1 cellular context compared by ENCODE assay signal in the genomic region with DNA sequence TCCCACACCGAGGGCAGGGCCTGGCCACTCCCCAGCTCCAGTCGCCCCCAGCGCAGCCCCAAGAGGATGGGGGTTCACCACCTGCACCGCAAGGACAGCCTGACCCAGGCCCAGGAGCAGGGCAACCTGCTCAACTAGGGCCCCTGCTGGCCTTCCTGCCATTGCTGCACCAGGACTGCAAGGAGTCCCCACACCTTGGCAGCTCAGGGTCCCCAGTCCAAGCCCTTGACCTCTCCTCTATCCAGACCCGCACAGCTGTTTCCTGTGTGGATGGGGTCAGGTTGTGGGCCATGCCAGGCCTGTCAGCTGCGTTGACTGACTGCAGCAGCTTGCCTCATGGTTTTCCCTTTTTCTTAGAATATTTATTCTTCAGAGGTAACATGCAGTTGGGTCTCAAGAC.
TF ChIP-seq lines count a peak whose summit lies in the region.

No MANE protein-coding gene starts in this region.

TF ChIP-seq in H1, 55 proteins besides CTCF, POLR2A, EP300 and RAD21:
- TF ChIP-seq SRF (IDR thresholded peaks at IDR 0.05; ENCODE audit: low read depth, low read length) (no peak), SAP30 (IDR thresholded peaks at IDR 0.05; ENCODE audit: insufficient read depth, insufficient replicate concordance, low read length) (no peak), SP2 (IDR thresholded peaks at IDR 0.05; ENCODE audit: low read length) (no peak), USF2 (IDR thresholded peaks at IDR 0.05; ENCODE audit: low read length) (no peak), HDAC2 (IDR thresholded peaks at IDR 0.05; ENCODE audit: borderline replicate concordance in 1 of 2, low read depth in 2 of 2, low read length in 2 of 2) (no peak), SIX5 (IDR thresholded peaks at IDR 0.05; ENCODE audit: low read depth, low read length) (no peak), TEAD4 (IDR thresholded peaks at IDR 0.05; ENCODE audit: low read depth, low read length) (no peak), POLR2AphosphoS5 (IDR thresholded peaks at IDR 0.05; ENCODE audit: low read depth, low read length) (no peak), BACH1 (IDR thresholded peaks at IDR 0.05; ENCODE audit: low read length) (no peak), JUN (IDR thresholded peaks at IDR 0.05; ENCODE audit: low read depth, low read length) (no peak), CREB1 (IDR thresholded peaks at IDR 0.05) (no peak), KDM1A (IDR thresholded peaks at IDR 0.05; ENCODE audit: borderline replicate concordance, low read length) (no peak), BRCA1 (IDR thresholded peaks at IDR 0.05; ENCODE audit: low read depth, low read length) (no peak)
- TF ChIP-seq, protein P1, sequence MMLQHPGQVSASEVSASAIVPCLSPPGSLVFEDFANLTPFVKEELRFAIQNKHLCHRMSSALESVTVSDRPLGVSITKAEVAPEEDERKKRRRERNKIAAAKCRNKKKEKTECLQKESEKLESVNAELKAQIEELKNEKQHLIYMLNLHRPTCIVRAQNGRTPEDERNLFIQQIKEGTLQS (IDR thresholded peaks at IDR 0.05; ENCODE audit: insufficient read depth, low read depth, low read length) = no peak
- TF ChIP-seq, protein P2, sequence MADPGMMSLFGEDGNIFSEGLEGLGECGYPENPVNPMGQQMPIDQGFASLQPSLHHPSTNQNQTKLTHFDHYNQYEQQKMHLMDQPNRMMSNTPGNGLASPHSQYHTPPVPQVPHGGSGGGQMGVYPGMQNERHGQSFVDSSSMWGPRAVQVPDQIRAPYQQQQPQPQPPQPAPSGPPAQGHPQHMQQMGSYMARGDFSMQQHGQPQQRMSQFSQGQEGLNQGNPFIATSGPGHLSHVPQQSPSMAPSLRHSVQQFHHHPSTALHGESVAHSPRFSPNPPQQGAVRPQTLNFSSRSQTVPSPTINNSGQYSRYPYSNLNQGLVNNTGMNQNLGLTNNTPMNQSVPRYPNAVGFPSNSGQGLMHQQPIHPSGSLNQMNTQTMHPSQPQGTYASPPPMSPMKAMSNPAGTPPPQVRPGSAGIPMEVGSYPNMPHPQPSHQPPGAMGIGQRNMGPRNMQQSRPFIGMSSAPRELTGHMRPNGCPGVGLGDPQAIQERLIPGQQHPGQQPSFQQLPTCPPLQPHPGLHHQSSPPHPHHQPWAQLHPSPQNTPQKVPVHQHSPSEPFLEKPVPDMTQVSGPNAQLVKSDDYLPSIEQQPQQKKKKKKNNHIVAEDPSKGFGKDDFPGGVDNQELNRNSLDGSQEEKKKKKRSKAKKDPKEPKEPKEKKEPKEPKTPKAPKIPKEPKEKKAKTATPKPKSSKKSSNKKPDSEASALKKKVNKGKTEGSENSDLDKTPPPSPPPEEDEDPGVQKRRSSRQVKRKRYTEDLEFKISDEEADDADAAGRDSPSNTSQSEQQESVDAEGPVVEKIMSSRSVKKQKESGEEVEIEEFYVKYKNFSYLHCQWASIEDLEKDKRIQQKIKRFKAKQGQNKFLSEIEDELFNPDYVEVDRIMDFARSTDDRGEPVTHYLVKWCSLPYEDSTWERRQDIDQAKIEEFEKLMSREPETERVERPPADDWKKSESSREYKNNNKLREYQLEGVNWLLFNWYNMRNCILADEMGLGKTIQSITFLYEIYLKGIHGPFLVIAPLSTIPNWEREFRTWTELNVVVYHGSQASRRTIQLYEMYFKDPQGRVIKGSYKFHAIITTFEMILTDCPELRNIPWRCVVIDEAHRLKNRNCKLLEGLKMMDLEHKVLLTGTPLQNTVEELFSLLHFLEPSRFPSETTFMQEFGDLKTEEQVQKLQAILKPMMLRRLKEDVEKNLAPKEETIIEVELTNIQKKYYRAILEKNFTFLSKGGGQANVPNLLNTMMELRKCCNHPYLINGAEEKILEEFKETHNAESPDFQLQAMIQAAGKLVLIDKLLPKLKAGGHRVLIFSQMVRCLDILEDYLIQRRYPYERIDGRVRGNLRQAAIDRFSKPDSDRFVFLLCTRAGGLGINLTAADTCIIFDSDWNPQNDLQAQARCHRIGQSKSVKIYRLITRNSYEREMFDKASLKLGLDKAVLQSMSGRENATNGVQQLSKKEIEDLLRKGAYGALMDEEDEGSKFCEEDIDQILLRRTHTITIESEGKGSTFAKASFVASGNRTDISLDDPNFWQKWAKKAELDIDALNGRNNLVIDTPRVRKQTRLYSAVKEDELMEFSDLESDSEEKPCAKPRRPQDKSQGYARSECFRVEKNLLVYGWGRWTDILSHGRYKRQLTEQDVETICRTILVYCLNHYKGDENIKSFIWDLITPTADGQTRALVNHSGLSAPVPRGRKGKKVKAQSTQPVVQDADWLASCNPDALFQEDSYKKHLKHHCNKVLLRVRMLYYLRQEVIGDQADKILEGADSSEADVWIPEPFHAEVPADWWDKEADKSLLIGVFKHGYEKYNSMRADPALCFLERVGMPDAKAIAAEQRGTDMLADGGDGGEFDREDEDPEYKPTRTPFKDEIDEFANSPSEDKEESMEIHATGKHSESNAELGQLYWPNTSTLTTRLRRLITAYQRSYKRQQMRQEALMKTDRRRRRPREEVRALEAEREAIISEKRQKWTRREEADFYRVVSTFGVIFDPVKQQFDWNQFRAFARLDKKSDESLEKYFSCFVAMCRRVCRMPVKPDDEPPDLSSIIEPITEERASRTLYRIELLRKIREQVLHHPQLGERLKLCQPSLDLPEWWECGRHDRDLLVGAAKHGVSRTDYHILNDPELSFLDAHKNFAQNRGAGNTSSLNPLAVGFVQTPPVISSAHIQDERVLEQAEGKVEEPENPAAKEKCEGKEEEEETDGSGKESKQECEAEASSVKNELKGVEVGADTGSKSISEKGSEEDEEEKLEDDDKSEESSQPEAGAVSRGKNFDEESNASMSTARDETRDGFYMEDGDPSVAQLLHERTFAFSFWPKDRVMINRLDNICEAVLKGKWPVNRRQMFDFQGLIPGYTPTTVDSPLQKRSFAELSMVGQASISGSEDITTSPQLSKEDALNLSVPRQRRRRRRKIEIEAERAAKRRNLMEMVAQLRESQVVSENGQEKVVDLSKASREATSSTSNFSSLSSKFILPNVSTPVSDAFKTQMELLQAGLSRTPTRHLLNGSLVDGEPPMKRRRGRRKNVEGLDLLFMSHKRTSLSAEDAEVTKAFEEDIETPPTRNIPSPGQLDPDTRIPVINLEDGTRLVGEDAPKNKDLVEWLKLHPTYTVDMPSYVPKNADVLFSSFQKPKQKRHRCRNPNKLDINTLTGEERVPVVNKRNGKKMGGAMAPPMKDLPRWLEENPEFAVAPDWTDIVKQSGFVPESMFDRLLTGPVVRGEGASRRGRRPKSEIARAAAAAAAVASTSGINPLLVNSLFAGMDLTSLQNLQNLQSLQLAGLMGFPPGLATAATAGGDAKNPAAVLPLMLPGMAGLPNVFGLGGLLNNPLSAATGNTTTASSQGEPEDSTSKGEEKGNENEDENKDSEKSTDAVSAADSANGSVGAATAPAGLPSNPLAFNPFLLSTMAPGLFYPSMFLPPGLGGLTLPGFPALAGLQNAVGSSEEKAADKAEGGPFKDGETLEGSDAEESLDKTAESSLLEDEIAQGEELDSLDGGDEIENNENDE (IDR thresholded peaks at IDR 0.05; ENCODE audit: insufficient replicate concordance, low read length) = no peak
